ENCODE assay signal across 25 cellular contexts in genomic region chr10:4525095-4525494, GRCh38.
"Had no signal": no experiment of that assay in that cellular context is flagged by ENCODE, and none has a peak within 500 bp of the region (broad histone marks: within the 10 kb centered on the region; RNA-seq: fewer than 3 reads in every experiment).

No MANE protein-coding gene starts in this region.

- H3K27ac ChIP-seq: hepatocyte, left ventricle myocardium inferior, neural progenitor cell, neutrophil, parathyroid adenoma, right atrium auricular region, sigmoid colon, suprapubic skin, thoracic aorta, tibial artery, upper lobe of right lung had no signal

- H3K79me2 ChIP-seq: hepatocyte, parathyroid adenoma had no signal

- H3K4me3 ChIP-seq: hepatocyte, left ventricle myocardium inferior, lung, neural progenitor cell, right atrium auricular region, sigmoid colon, spleen, suprapubic skin, thoracic aorta, tibial artery, upper lobe of right lung had no signal

- H2AFZ ChIP-seq: hepatocyte, neural progenitor cell, parathyroid adenoma had no signal

- H3K27me3 ChIP-seq: hepatocyte, neural progenitor cell, neutrophil, right atrium auricular region, sigmoid colon, spleen, suprapubic skin, tibial artery, upper lobe of right lung had no signal

- H3K4me2 ChIP-seq: hepatocyte, neural progenitor cell had no signal

- H3K9me3 ChIP-seq: left ventricle myocardium inferior, neutrophil, right atrium auricular region, sigmoid colon, spleen, suprapubic skin, thoracic aorta, tibial artery, upper lobe of right lung had no signal

- H3K4me1 ChIP-seq: neural progenitor cell, parathyroid adenoma, spleen, upper lobe of right lung had no signal

- H3K9ac ChIP-seq: neural progenitor cell, parathyroid adenoma had no signal

- DNase-seq: islet precursor cell; left ventricle myocardium inferior; mesendoderm; naive B cell; natural killer cell; nephron progenitor cell; occipital lobe; sigmoid colon; small intestine; spleen; stimulated activated CD4-positive, alpha-beta T cell treated with anti-CD3 and anti-CD28 coated beads, Interleukin-4, amount 100 ng/mL, for 24 hours; stimulated activated naive CD4-positive, alpha-beta T cell; tibial artery; trophoblast cell; upper lobe of right lung had no signal

- FAIRE-seq: small intestine, urothelium cell line had no signal

- ATAC-seq: natural killer cell; stimulated activated effector memory CD8-positive, alpha-beta T cell treated with anti-CD3 and anti-CD28 coated beads, Interleukin-12 subunit alpha, Interleukin-12 subunit beta, amount 100 ng/mL, for 72 hours; upper lobe of right lung had no signal

- H3K36me3 ChIP-seq: left ventricle myocardium inferior, neural progenitor cell, neutrophil, right atrium auricular region, sigmoid colon, spleen, suprapubic skin, thoracic aorta, tibial artery, upper lobe of right lung had no signal
